Comparison of ENCODE assay signal across 8 cellular contexts in the genomic region with DNA sequence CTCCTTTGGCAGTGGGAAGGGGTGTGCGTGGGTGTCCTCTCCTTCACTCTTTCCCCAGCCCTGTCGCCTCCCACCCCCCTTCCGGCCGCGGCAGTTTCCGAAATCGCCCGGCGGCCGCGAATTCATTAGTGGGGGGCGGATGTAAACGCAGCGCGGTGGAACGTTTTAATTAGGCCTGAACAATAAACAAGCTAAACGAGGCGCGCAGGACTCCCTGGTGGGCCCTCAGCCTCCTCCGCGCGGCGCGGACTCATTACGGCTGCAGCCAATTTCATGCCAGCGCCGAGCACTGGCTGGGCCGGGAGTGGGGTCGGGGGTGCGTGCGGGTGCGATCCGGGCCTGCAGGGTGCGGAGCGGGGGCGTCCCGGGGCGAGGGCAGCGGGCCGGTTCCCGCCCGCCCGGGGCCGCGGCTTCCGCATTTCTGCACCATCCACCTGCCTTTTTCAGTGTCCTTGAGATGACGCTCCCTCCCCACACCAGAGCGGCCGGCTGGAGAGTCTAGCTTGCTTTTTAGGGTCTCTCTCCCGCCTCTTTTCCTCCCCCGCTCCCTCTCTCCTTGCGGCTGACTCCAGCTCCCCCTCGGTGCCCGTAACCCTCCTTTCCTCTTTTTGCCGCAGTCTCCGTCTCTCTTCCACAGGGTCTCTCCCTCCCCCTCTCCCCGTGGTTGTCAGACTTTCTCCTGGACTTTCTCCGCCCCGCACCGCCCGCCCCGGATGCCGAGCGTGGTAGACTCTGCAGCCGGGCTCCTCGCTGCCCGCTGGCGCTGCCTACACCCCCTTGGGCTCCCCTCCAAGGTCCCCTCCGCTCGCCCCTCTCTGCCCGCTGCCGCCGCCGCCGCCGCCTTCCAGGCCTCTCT. TPM values are rescaled to one million over a fixed set of nuclear protein-coding genes. Genes with fewer than 3 reads are reported as not detected.
A peak's percentile ranks its signal among the peaks of the same experiment; 100 is the strongest.
DNase-seq lines count a peak whose midpoint lies in the region; ATAC-seq lines count a peak whose summit lies in the region.

A gene (minus strand): TSS at position 644 of the 856 bp plus-strand sequence.

- no peaks in the 10 kb centered on the region for H3K9me3 Mint-ChIP-seq in activated T-helper 17 cell treated with anti-CD3 and anti-CD28 coated beads, Interleukin-2, amount 50 U/mL, for 72 hours

- peaks cover 95% of the 10 kb centered on the region for H3K27me3 ChIP-seq in HUES64 (ENCODE audit: insufficient read depth, low read length)

- no peaks in the 10 kb centered on the region for H3K9me3 ChIP-seq in HUES64 (ENCODE audit: insufficient read depth, low read depth, low read length)

- intact Hi-C loops in left cardiac atrium (cut with DNase I) = no loop called here

- DNase-seq in DMS53 (lab: John Stamatoyannopoulos, UW) (peak; percentile 66), DMS53 treated with DMSO at 0.1 percent for 48 hours (lab: John Stamatoyannopoulos, UW; ENCODE audit: unreplicated experiment) (no peak), left cardiac atrium (peak; percentile 41), skeletal muscle cell (ENCODE audit: low read depth) (no peak), NCI-H187 treated with DMSO at 0.1 percent for 48 hours (lab: John Stamatoyannopoulos, UW) (no peak), NCI-H2029 (lab: John Stamatoyannopoulos, UW) (no peak)

- H3K27me3 Mint-ChIP-seq in activated T-helper 17 cell treated with anti-CD3 and anti-CD28 coated beads, Interleukin-2, amount 50 U/mL, for 72 hours = peaks cover 3% of the 10 kb centered on the region

- H3K4me1 ChIP-seq in HUES64 (ENCODE audit: insufficient read depth, low read length) = peaks cover 56% of the 10 kb centered on the region

- under 1% methylated on average over 75 of the region's 76 CpGs for WGBS in HUES64

- H3K4me1 Mint-ChIP-seq in activated T-helper 17 cell treated with anti-CD3 and anti-CD28 coated beads, Interleukin-2, amount 50 U/mL, for 72 hours = peaks cover 14% of the 10 kb centered on the region

- H3K36me3 Mint-ChIP-seq in activated T-helper 17 cell treated with anti-CD3 and anti-CD28 coated beads, Interleukin-2, amount 50 U/mL, for 72 hours (ENCODE audit: low read depth) = no peaks in the 10 kb centered on the region

- no peak within 1 kb of the TSS for H3K27ac Mint-ChIP-seq in activated T-helper 17 cell treated with anti-CD3 and anti-CD28 coated beads, Interleukin-2, amount 50 U/mL, for 72 hours

- H3K4me3 ChIP-seq in HUES64 (ENCODE audit: low read length) (peak within 1 kb of the TSS; percentile 52), skeletal muscle cell (ENCODE audit: low read depth, low read length) (peak within 1 kb of the TSS; percentile 39)

- peak; percentile 53 for ATAC-seq in activated T-helper 17 cell treated with anti-CD3 and anti-CD28 coated beads, Interleukin-2, amount 50 U/mL, for 72 hours (replicated peaks)
- peak; percentile 47 to 56 for ATAC-seq in left cardiac atrium

- no peaks in the 10 kb centered on the region for H3K36me3 ChIP-seq in HUES64 (ENCODE audit: insufficient read depth, low read length)

- H3K4me3 Mint-ChIP-seq in activated T-helper 17 cell treated with anti-CD3 and anti-CD28 coated beads, Interleukin-2, amount 50 U/mL, for 72 hours = no peak within 1 kb of the TSS

- no peak within 1 kb of the TSS for H3K27ac ChIP-seq in HUES64 (ENCODE audit: low read depth, low read length)

- peak within 1 kb of the TSS; percentile 8; the same call in 1 of the 2 replicates for H3K9ac ChIP-seq in HUES64 (ENCODE audit: low read depth, low read length)

RNA-seq across cellular contexts. Expression of the gene that starts here (rescaled TPM):
- polyA plus RNA-seq in HUES64 (2013, experiment 1 of 2) = not detected
- not detected for polyA plus RNA-seq in HUES64 (2013, experiment 2 of 2)
- not detected for total RNA-seq in activated T-helper 17 cell treated with anti-CD3 and anti-CD28 coated beads, Interleukin-2, amount 50 U/mL, for 72 hours
- 1 to 10 TPM; 1.4 to 1.9 TPM for total RNA-seq in left cardiac atrium

Comparison
In these comparisons a context has a peak if more than half of its experiments do, and no peak if none do; other contexts are left out.
1. DNase-seq: peak in DMS53 (single experiment) and left cardiac atrium (single experiment); none in DMS53 treated with DMSO at 0.1 percent for 48 hours (single experiment), skeletal muscle cell (single experiment), NCI-H187 treated with DMSO at 0.1 percent for 48 hours (single experiment) and NCI-H2029 (single experiment).
2. Peak in ATAC-seq in activated T-helper 17 cell treated with anti-CD3 and anti-CD28 coated beads, Interleukin-2, amount 50 U/mL, for 72 hours; RNA of the gene not detected or under 1 TPM.